Comparison of ENCODE assay signal across 7 cellular contexts in the genomic region with DNA sequence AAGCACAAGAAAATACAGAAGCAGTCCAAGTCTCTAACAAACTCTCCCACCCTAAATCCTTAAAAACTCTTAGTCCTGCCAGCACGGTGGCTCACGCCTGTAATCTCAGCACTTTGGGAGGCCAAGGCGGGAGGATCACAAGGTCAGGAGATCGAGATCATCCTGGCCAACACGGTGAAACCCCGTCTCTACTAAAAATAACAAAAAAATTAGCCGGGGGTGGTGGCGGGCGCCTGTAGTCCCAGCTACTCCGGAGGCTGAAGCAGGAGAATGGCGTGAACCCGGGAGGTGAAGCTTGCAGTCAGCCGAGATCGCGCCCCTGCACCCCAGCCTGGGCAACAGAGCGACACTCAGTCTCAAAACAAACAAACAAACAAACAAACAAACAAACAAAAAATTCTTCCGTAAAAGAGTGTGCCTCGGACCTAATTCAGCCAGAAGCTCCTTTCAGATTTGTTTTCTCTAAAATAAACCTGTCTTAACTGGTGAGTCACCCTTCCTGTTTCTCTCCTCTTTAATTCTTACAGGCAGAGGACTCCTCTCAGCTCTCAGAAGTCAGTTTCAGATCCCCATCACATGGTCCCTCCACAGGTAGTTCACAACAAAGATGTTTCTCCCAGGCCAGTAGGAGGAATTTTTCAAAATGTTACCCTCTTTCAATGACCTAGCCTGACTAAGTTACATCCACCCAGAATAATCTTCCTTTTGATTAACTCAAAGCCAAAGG.
DNase-seq lines count a peak whose midpoint lies in the region; ATAC-seq and TF ChIP-seq lines count a peak whose summit lies in the region.
"Not testable (repeated sequence)": the region's sequence is repeated elsewhere in the genome, so short reads cannot be mapped to it uniquely, and the experiment has no call there.

No MANE protein-coding gene starts in this region.

- H2BK12ac ChIP-seq in mesenchymal stem cell (ENCODE audit: low read length in 2 of 2) = not testable (repeated sequence)

- DNase-seq in GM13976 (ENCODE audit: low spot score) = peak; percentile 4
- peak; percentile 75 for DNase-seq in RPMI8226
- not testable (repeated sequence) for DNase-seq in dorsolateral prefrontal cortex
- DNase-seq in mesenchymal stem cell = peak; percentile 12

- H3K4me1 ChIP-seq in mesenchymal stem cell (ENCODE audit: control insufficient read depth, insufficient read depth, low read depth, low read length) = not testable (repeated sequence)

- H3K9me3 ChIP-seq in mesenchymal stem cell (ENCODE audit: control insufficient read depth, low read length) = peaks cover 13% of the 10 kb centered on the region

- not testable (repeated sequence) for TF ChIP-seq CTCF in GM13976 (IDR thresholded peaks at IDR 0.05; ENCODE audit: borderline replicate concordance, control extremely low read depth, extremely low read depth, insufficient read depth, missing control alignments); dorsolateral prefrontal cortex (IDR thresholded peaks at IDR 0.05 in 54 of 56, conservative IDR thresholded peaks at IDR 0.05 in 2 of 56; ENCODE audit: low read depth in 1 of 56, partially characterized antibody in 56 of 56)

- not testable (repeated sequence) for H3K4ac ChIP-seq in mesenchymal stem cell (ENCODE audit: low read depth in 1 of 2, low read length in 2 of 2)

- not testable (repeated sequence) for H2BK5ac ChIP-seq in mesenchymal stem cell (ENCODE audit: low read depth, low read length, poor library complexity, severe bottlenecking)

- not testable (repeated sequence) for H3K36me3 ChIP-seq in mesenchymal stem cell (ENCODE audit: control insufficient read depth in 1 of 2, insufficient read depth in 2 of 2, low read depth in 1 of 2, low read length in 2 of 2)

- WGBS in mesenchymal stem cell = 82% methylated on average over 18 of the region's 18 CpGs

- not testable (repeated sequence) for H2AK5ac ChIP-seq in mesenchymal stem cell (ENCODE audit: low read length, severe bottlenecking)

- H3K9ac ChIP-seq in mesenchymal stem cell (ENCODE audit: low read length) = not testable (repeated sequence)

- H2AFZ ChIP-seq in mesenchymal stem cell (ENCODE audit: low read depth, low read length) = not testable (repeated sequence)

- not testable (repeated sequence) for H3K79me1 ChIP-seq in mesenchymal stem cell (replicated peaks; ENCODE audit: low read length, poor library complexity, severe bottlenecking)

- peak; percentile 49 for ATAC-seq in GM19043 (IDR thresholded peaks at IDR 0.05; ENCODE audit: low read depth, unreplicated experiment)
- ATAC-seq in HG02623 (IDR thresholded peaks at IDR 0.05; ENCODE audit: unreplicated experiment) = peak; percentile 70
- peak; percentile 71 for ATAC-seq in HG03460 (IDR thresholded peaks at IDR 0.05; ENCODE audit: unreplicated experiment)

- in situ Hi-C loops in GM13976 (cut with MboI; ENCODE audit: low sequenced_read_pairs, unreplicated experiment) = not testable (repeated sequence)

- H4K91ac ChIP-seq in mesenchymal stem cell (ENCODE audit: low read length) = not testable (repeated sequence)

- not testable (repeated sequence) for H3K14ac ChIP-seq in mesenchymal stem cell (ENCODE audit: low read length in 2 of 2)

- H2BK15ac ChIP-seq in mesenchymal stem cell (ENCODE audit: low read depth, poor library complexity, severe bottlenecking) = not testable (repeated sequence)

- peak overlapping the region in 1 of 59 donors; percentile 21 for H3K27ac ChIP-seq in dorsolateral prefrontal cortex
- not testable (repeated sequence) for H3K27ac ChIP-seq in mesenchymal stem cell (ENCODE audit: low read length, poor library complexity, severe bottlenecking)

- H2BK120ac ChIP-seq in mesenchymal stem cell (ENCODE audit: low read depth, low read length) = not testable (repeated sequence)

- H3K23ac ChIP-seq in mesenchymal stem cell (ENCODE audit: low read length in 2 of 2) = not testable (repeated sequence)

- intact Hi-C loops in dorsolateral prefrontal cortex (cut with DNase I) = not testable (repeated sequence)

- peak overlapping the region in 1 of 2 experiments; percentile 38 for H3K18ac ChIP-seq in mesenchymal stem cell (ENCODE audit: low read depth in 1 of 2, low read length in 2 of 2)

- not testable (repeated sequence) for H3K4me2 ChIP-seq in mesenchymal stem cell (ENCODE audit: low read length, poor library complexity, severe bottlenecking)

- not testable (repeated sequence) for H4K8ac ChIP-seq in mesenchymal stem cell (ENCODE audit: low read length)

- peak overlapping the region in 30 of 59 donors; percentile 3 to 47 (median 22) for H3K4me3 ChIP-seq in dorsolateral prefrontal cortex
- H3K4me3 ChIP-seq in mesenchymal stem cell (ENCODE audit: insufficient read depth in 1 of 2, low read depth in 1 of 2, low read length in 2 of 2) = not testable (repeated sequence)

- not testable (repeated sequence) for H3K27me3 ChIP-seq in dorsolateral prefrontal cortex; mesenchymal stem cell (ENCODE audit: control insufficient read depth in 1 of 2, insufficient read depth in 1 of 2, low read length in 2 of 2)
